ENCODE assay signal across 8 cellular contexts in the genomic region with DNA sequence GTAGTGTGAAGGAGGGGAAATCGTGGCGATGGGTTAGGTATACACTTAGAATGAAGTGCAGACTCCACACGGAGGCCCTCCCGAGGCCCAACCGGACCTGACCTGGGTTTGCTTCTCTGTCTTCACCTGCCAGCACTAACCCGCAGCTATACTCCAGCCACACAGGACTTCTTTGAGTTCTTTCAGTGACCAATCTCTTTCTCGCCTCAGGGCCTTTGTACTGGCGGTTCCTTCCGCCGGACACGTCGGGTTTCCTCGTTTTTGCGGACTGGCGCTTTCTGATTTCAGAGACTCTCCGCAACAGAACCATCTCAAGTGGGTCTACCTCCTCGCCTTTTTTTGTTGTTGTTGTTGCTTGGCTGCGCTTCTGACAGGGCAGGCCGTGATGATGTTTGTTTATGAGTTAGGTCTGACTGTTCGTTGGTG. TPM values are rescaled to one million over a fixed set of nuclear protein-coding genes. Genes with fewer than 3 reads are reported as not detected.
DNase-seq lines count a peak whose midpoint lies in the region; ATAC-seq, FAIRE-seq and TF ChIP-seq lines count a peak whose summit lies in the region.

A gene with protein sequence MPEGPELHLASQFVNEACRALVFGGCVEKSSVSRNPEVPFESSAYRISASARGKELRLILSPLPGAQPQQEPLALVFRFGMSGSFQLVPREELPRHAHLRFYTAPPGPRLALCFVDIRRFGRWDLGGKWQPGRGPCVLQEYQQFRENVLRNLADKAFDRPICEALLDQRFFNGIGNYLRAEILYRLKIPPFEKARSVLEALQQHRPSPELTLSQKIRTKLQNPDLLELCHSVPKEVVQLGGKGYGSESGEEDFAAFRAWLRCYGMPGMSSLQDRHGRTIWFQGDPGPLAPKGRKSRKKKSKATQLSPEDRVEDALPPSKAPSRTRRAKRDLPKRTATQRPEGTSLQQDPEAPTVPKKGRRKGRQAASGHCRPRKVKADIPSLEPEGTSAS (plus strand): TSS at position 244 of the 426 bp plus-strand sequence. CDS start 1,867 bp downstream, outside the sequence.

- H3K36me3 ChIP-seq in kidney (ENCODE audit: control insufficient read depth in 1 of 2, insufficient read depth in 2 of 2, low read length in 2 of 2): no peaks in the 10 kb centered on the region

- H3K4me1 ChIP-seq in kidney (ENCODE audit: control insufficient read depth in 1 of 2, insufficient read depth in 1 of 2, low read depth in 1 of 2, low read length in 2 of 2): peaks cover 0 to 12% of the 10 kb centered on the region in 2 donors

- peak within 1 kb of the TSS; percentile 41 for H3K4me3 Mint-ChIP-seq in activated CD8-positive, alpha-beta memory T cell treated with anti-CD3 and anti-CD28 coated beads, Interleukin-2, amount 10 ng/mL, durations not matched to agents 7 days and 5 days
- H3K4me3 Mint-ChIP-seq in stimulated activated naive B cell treated with anti-CD40 and anti-IgM and Interleukin-4, amounts not matched to agents 10 μg/mL and 1 μg/mL and 100 μg/mL, for 72 hours: peak within 1 kb of the TSS; percentile 71 to 91

- no peaks in the 10 kb centered on the region for H3K9me3 ChIP-seq in kidney (ENCODE audit: control insufficient read depth in 1 of 2, low read length in 2 of 2)

- intact Hi-C loops in kidney (cut with DNase I): no loop called here

- H3K9ac ChIP-seq in kidney (ENCODE audit: low read length in 2 of 2): peak within 1 kb of the TSS; percentile 84 to 94

- no peak for DNase-seq in activated CD8-positive, alpha-beta memory T cell treated with anti-CD3 and anti-CD28 coated beads, Interleukin-2, amount 10 ng/mL, durations not matched to agents 7 days and 5 days
- no peak for DNase-seq in activated CD8-positive, alpha-beta memory T cell treated with anti-CD3 and anti-CD28 coated beads, Interleukin-2, amount 50 U/mL, for 48 hours
- DNase-seq in astrocyte of the cerebellum (ENCODE audit: low read depth): no peak
- DNase-seq in kidney: peak; percentile 73
- no peak for DNase-seq in stimulated activated naive B cell treated with anti-CD40 and anti-IgM and Interleukin-4, amounts not matched to agents 10 μg/mL and 1 μg/mL and 100 μg/mL, for 72 hours
- no peak for DNase-seq in retina
- DNase-seq in activated CD4-positive, alpha-beta T cell treated with anti-CD3 and anti-CD28 coated beads, Interleukin-2, amount 50 U/mL, for 4 hours: no peak
- no peak for DNase-seq in LoVo (ENCODE audit: low spot score)

- peaks cover 31% of the 10 kb centered on the region for H3K4me1 Mint-ChIP-seq in activated CD8-positive, alpha-beta memory T cell treated with anti-CD3 and anti-CD28 coated beads, Interleukin-2, amount 10 ng/mL, durations not matched to agents 7 days and 5 days
- peaks cover 29 to 43% of the 10 kb centered on the region in 2 donors for H3K4me1 Mint-ChIP-seq in stimulated activated naive B cell treated with anti-CD40 and anti-IgM and Interleukin-4, amounts not matched to agents 10 μg/mL and 1 μg/mL and 100 μg/mL, for 72 hours

- in situ Hi-C loops in astrocyte of the cerebellum (cut with HindIII; ENCODE audit: low sequenced_read_pairs): no loop called here

- H3K27ac ChIP-seq in kidney (ENCODE audit: low read depth in 2 of 2, low read length in 2 of 2): peak within 1 kb of the TSS; percentile 37 to 51

- H3K27me3 Mint-ChIP-seq in activated CD8-positive, alpha-beta memory T cell treated with anti-CD3 and anti-CD28 coated beads, Interleukin-2, amount 10 ng/mL, durations not matched to agents 7 days and 5 days: peaks cover 24% of the 10 kb centered on the region
- H3K27me3 Mint-ChIP-seq in stimulated activated naive B cell treated with anti-CD40 and anti-IgM and Interleukin-4, amounts not matched to agents 10 μg/mL and 1 μg/mL and 100 μg/mL, for 72 hours: no peaks in the 10 kb centered on the region

- CTCF ChIA-PET in activated CD8-positive, alpha-beta memory T cell treated with anti-CD3 and anti-CD28 coated beads, Interleukin-2, amount 10 ng/mL, durations not matched to agents 7 days and 5 days (lab: Charles Lee): no interaction called here

- H3K36me3 Mint-ChIP-seq in activated CD8-positive, alpha-beta memory T cell treated with anti-CD3 and anti-CD28 coated beads, Interleukin-2, amount 10 ng/mL, durations not matched to agents 7 days and 5 days: peaks cover 31% of the 10 kb centered on the region
- H3K36me3 Mint-ChIP-seq in stimulated activated naive B cell treated with anti-CD40 and anti-IgM and Interleukin-4, amounts not matched to agents 10 μg/mL and 1 μg/mL and 100 μg/mL, for 72 hours: peaks cover 25 to 29% of the 10 kb centered on the region in 2 donors

- ATAC-seq in activated CD8-positive, alpha-beta memory T cell treated with anti-CD3 and anti-CD28 coated beads, Interleukin-2, amount 10 ng/mL, durations not matched to agents 7 days and 5 days: no peak
- ATAC-seq in stimulated activated naive B cell treated with anti-CD40 and anti-IgM and Interleukin-4, amounts not matched to agents 10 μg/mL and 1 μg/mL and 100 μg/mL, for 72 hours (replicated peaks): no peak

- FAIRE-seq in kidney (lab: Jason Lieb, UNC): no peak

- TF ChIP-seq CTCF in astrocyte of the cerebellum (IDR thresholded peaks at IDR 0.05; ENCODE audit: low read depth, low read length, missing control alignments): no peak
- no peak for TF ChIP-seq CTCF in kidney (IDR thresholded peaks at IDR 0.05; ENCODE audit: borderline replicate concordance, extremely low read depth, insufficient read depth)

- peak within 1 kb of the TSS; percentile 7 for H3K27ac Mint-ChIP-seq in activated CD8-positive, alpha-beta memory T cell treated with anti-CD3 and anti-CD28 coated beads, Interleukin-2, amount 10 ng/mL, durations not matched to agents 7 days and 5 days
- H3K27ac Mint-ChIP-seq in stimulated activated naive B cell treated with anti-CD40 and anti-IgM and Interleukin-4, amounts not matched to agents 10 μg/mL and 1 μg/mL and 100 μg/mL, for 72 hours: peak within 1 kb of the TSS; percentile 73

- H3K4me3 ChIP-seq in astrocyte of the cerebellum (ENCODE audit: low read depth, low read length) (peak within 1 kb of the TSS; percentile 70), kidney (ENCODE audit: low read length in 2 of 2) (peak within 1 kb of the TSS; percentile 96)

- H3K9me3 Mint-ChIP-seq in activated CD8-positive, alpha-beta memory T cell treated with anti-CD3 and anti-CD28 coated beads, Interleukin-2, amount 10 ng/mL, durations not matched to agents 7 days and 5 days (ENCODE audit: low read depth): peaks cover 9% of the 10 kb centered on the region
- H3K9me3 Mint-ChIP-seq in stimulated activated naive B cell treated with anti-CD40 and anti-IgM and Interleukin-4, amounts not matched to agents 10 μg/mL and 1 μg/mL and 100 μg/mL, for 72 hours: peaks cover 7 to 9% of the 10 kb centered on the region in 2 donors

RNA-seq across cellular contexts. Expression of the gene that starts here (rescaled TPM):
- 1 to 10 TPM; 1.0 to 1.9 TPM for total RNA-seq in activated CD8-positive, alpha-beta memory T cell treated with anti-CD3 and anti-CD28 coated beads, Interleukin-2, amount 10 ng/mL, durations not matched to agents 7 days and 5 days
- 42.9 TPM for total RNA-seq in kidney
- 22.6 TPM for polyA plus RNA-seq in kidney (ENCODE audit: insufficient read depth, low read depth, low replicate concordance)

Comparison
In these comparisons a context has a peak if more than half of its experiments do, and no peak if none do; other contexts are left out.
1. RNA of the gene that starts here (total RNA-seq): 42.9 TPM in kidney (single experiment); 1.0 to 1.9 TPM in activated CD8-positive, alpha-beta memory T cell treated with anti-CD3 and anti-CD28 coated beads, Interleukin-2, amount 10 ng/mL, durations not matched to agents 7 days and 5 days; every median in the first group is over 10 times any median in the second.